ENCODE assay signal across 34 cellular contexts in genomic region chr11:104841973-104842372, GRCh38. TPM values are rescaled to one million over a fixed set of nuclear protein-coding genes. Genes with fewer than 3 reads are reported as not detected.
"Had no signal": no experiment of that assay in that cellular context is flagged by ENCODE, and none has a peak within 500 bp of the region (broad histone marks: within the 10 kb centered on the region; RNA-seq: fewer than 3 reads in every experiment).

No MANE protein-coding gene starts in this region.

- H3K9me3 ChIP-seq: adrenal gland, gastrocnemius medialis had no signal

- H3K27ac ChIP-seq: adrenal gland, ascending aorta, breast epithelium, cardiac muscle cell, coronary artery, esophagus muscularis mucosa, foreskin keratinocyte, gastrocnemius medialis, WERI-Rb-1 had no signal

- DNase-seq: activated B cell treated with CpG ODN at 0.5 μM for 24 hours; activated CD4-positive, alpha-beta T cell treated with anti-CD3 and anti-CD28 coated beads for 48 hours; activated CD4-positive, alpha-beta T cell treated with anti-CD3 and anti-CD28 coated beads, Interleukin-2, amount 50 U/mL, for 1 hour; activated CD4-positive, alpha-beta T cell treated with anti-CD3 and anti-CD28 coated beads, Interleukin-2, amount 50 U/mL, for 48 hours; activated CD8-positive, alpha-beta memory T cell treated with anti-CD3 and anti-CD28 coated beads, Interleukin-2, amount 10 ng/mL, durations not matched to agents 7 days and 5 days; activated CD8-positive, alpha-beta memory T cell treated with anti-CD3 and anti-CD28 coated beads, Interleukin-2, amount 50 U/mL, for 4 hours; activated CD8-positive, alpha-beta T cell treated with anti-CD3 and anti-CD28 coated beads, Interleukin-2, amount 10 ng/mL, durations not matched to agents 7 days and 5 days; activated effector memory CD4-positive, alpha-beta T cell treated with anti-CD3 and anti-CD28 coated beads, Interleukin-2, amount 50 U/mL, for 16 hours; activated naive CD4-positive, alpha-beta T cell treated with anti-CD3 and anti-CD28 coated beads for 36 hours; activated naive CD8-positive, alpha-beta T cell treated with anti-CD3 and anti-CD28 coated beads for 36 hours; activated naive CD8-positive, alpha-beta T cell treated with anti-CD3 and anti-CD28 coated beads, Interleukin-2, amount 50 U/mL, for 24 hours; activated T-cell treated with anti-CD3 and anti-CD28 coated beads, Interleukin-2, amount 50 U/mL, for 1 hour; activated T-cell treated with anti-CD3 and anti-CD28 coated beads, Interleukin-2, amount 50 U/mL, for 48 hours; adrenal gland; central memory CD4-positive, alpha-beta T cell; effector CD4-positive, alpha-beta T cell; effector memory CD8-positive, alpha-beta T cell; erythroblast; foreskin keratinocyte; gastrocnemius medialis; glutamatergic neuron; heart left ventricle; T-helper 17 cell; T1000; WERI-Rb-1 had no signal

- H3K4me3 ChIP-seq: adrenal gland, ascending aorta, breast epithelium, cardiac muscle cell, coronary artery, esophagus muscularis mucosa, gastrocnemius medialis, heart left ventricle had no signal

- H3K4me1 ChIP-seq: adrenal gland, ascending aorta, breast epithelium, esophagus muscularis mucosa, foreskin keratinocyte, gastrocnemius medialis had no signal

- ATAC-seq: activated CD4-positive, CD25-positive, alpha-beta regulatory T cell treated with anti-CD3 and anti-CD28 coated beads, Interleukin-2, amount 50 U/mL, for 24 hours; activated CD8-positive, alpha-beta memory T cell treated with anti-CD3 and anti-CD28 coated beads, Interleukin-2, amount 10 ng/mL, durations not matched to agents 7 days and 5 days; activated CD8-positive, alpha-beta T cell treated with anti-CD3 and anti-CD28 coated beads, Interleukin-2, amount 10 ng/mL, durations not matched to agents 7 days and 5 days; activated naive CD8-positive, alpha-beta T cell treated with anti-CD3 and anti-CD28 coated beads, Interleukin-2, amount 50 U/mL, for 24 hours; effector memory CD8-positive, alpha-beta T cell; foreskin keratinocyte; gastrocnemius medialis; heart left ventricle; T-helper 17 cell had no signal

- H3K27me3 ChIP-seq: adrenal gland, ascending aorta, breast epithelium, cardiac muscle cell, esophagus muscularis mucosa, foreskin keratinocyte, gastrocnemius medialis, heart left ventricle had no signal

- H3K36me3 ChIP-seq: adrenal gland, ascending aorta, breast epithelium, cardiac muscle cell, esophagus muscularis mucosa, gastrocnemius medialis, heart left ventricle, WERI-Rb-1 had no signal

RNA-seq across cellular contexts. Expression of gene CASP12, which starts 56.3 kb away (rescaled TPM):
- total RNA-seq: activated B cell treated with CpG ODN at 0.5 μM for 24 hours; activated CD8-positive, alpha-beta memory T cell treated with anti-CD3 and anti-CD28 coated beads for 36 hours; activated CD8-positive, alpha-beta T cell treated with anti-CD3 and anti-CD28 coated beads, Interleukin-2, amount 10 ng/mL, durations not matched to agents 7 days and 5 days; activated naive CD4-positive, alpha-beta T cell treated with anti-CD3 and anti-CD28 coated beads for 36 hours; activated naive CD8-positive, alpha-beta T cell treated with anti-CD3 and anti-CD28 coated beads for 36 hours; activated T-helper 1 cell treated with anti-CD3 and anti-CD28 coated beads, Interleukin-12 subunit alpha, Interleukin-12 subunit beta, Interleukin-2, Interleukin-4 antibody, amounts not matched to agents 30 ng/mL and 10 ng/mL and 1 ng/mL, durations not matched to agents 14 hours and 24 hours and 36 hours; activated T-helper 2 cell treated with anti-CD3 and anti-CD28 coated beads, Interferon-gamma antibody, Interleukin-2, Interleukin-4, amounts not matched to agents 10 μg/mL and 5 μg/mL and 100 μg/mL, durations not matched to agents 14 hours and 24 hours and 36 hours; cardiac muscle cell; foreskin keratinocyte; T-helper 17 cell had no signal
- polyA plus RNA-seq: foreskin keratinocyte had no signal
